ENCODE assay signal across 34 cellular contexts in the genomic region with DNA sequence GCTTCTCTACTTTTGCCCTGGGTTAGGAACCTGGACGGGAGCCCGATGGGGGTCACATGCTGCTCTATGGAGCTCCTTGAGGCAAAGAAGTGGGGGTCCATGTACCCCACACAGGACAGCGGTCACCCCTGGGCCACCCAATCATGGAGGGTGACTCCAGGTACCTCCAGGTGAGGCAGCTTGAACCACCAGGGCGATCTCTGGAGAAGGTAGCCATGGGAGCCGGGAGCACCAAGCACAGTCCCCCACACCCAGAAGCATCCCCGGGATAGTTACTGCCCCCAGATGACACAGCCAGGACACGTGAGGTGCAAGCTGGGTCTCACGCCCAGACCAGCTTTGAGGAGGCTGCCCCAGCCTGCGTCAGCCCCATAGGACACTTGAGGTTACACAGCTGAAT.
"Had no signal": no experiment of that assay in that cellular context is flagged by ENCODE, and none has a peak within 500 bp of the region (broad histone marks: within the 10 kb centered on the region; RNA-seq: fewer than 3 reads in every experiment).

No MANE protein-coding gene starts in this region.

- H3K9ac ChIP-seq: KMS-11 had no signal

- H3K4me2 ChIP-seq: KMS-11 had no signal

- DNase-seq: Karpas-422, Kasumi-1, MG63, MM.1S, MV-4-11, NCI-H1048, NCI-H1092, NCI-H1092 treated with DMSO at 0.1 percent for 48 hours, NCI-H1105, NCI-H1105 treated with DMSO at 0.1 percent for 48 hours, NCI-H1417, NCI-H1417 treated with DMSO at 0.1 percent for 48 hours, NCI-H1436, NCI-H1436 treated with DMSO at 0.1 percent for 48 hours, NCI-H146, NCI-H1694, NCI-H1694 treated with DMSO at 0.1 percent for 48 hours, NCI-H187, NCI-H187 treated with DMSO at 0.1 percent for 48 hours, NCI-H1930, NCI-H2029, NCI-H2029 treated with DMSO at 0.1 percent for 48 hours, NCI-H2081, NCI-H2081 treated with DMSO at 0.1 percent for 48 hours, NCI-H2107, NCI-H2171, NCI-H2171 treated with DMSO at 0.1 percent for 48 hours, NCI-H2227 treated with DMSO at 0.1 percent for 48 hours, NCI-H345, NCI-H446, NCI-H446 treated with DMSO at 0.1 percent for 48 hours, NCI-H510A, NCI-H510A treated with DMSO at 0.1 percent for 48 hours had no signal

- H3K27me3 ChIP-seq: MG63 had no signal

- H3K36me3 ChIP-seq: MG63 had no signal

- H3K27ac ChIP-seq: KMS-11 had no signal

- H3K4me3 ChIP-seq: MG63 had no signal
